ENCODE assay signal across 15 cellular contexts in the genomic region with DNA sequence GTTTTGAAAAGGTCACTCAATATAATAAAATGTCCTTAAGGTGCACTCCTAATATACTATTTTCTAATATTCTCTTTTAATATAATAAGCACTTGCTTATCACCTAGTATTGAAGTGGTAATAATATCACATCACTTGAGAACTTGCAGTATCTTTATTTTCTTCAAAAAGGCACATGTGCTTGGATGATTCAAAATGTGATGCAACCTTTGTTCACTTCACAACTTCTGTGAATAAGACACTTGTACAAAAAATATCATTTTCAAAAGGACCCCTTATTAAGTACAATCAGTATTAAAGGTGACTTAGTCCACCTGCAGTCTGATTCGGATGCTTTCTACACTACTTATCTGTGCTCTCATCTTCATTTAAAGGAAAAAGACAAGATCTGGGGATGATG. TPM values are rescaled to one million over a fixed set of nuclear protein-coding genes. Genes with fewer than 3 reads are reported as not detected.
DNase-seq lines count a peak whose midpoint lies in the region; TF ChIP-seq lines count a peak whose summit lies in the region.
"Had no signal": no experiment of that assay in that cellular context is flagged by ENCODE, and none has a peak within 500 bp of the region (broad histone marks: within the 10 kb centered on the region; RNA-seq: fewer than 3 reads in every experiment).

No MANE protein-coding gene starts in this region.

- H3K4me1 Mint-ChIP-seq in activated naive CD4-positive, alpha-beta T cell treated with anti-CD3 and anti-CD28 coated beads for 36 hours (ENCODE audit: low read depth) = peaks cover 64% of the 10 kb centered on the region
- peaks cover 21% of the 10 kb centered on the region for H3K4me1 Mint-ChIP-seq in endothelial cell (ENCODE audit: unreplicated experiment)

- CTCF ChIA-PET in activated naive CD4-positive, alpha-beta T cell treated with anti-CD3 and anti-CD28 coated beads for 36 hours (lab: Charles Lee) = no interaction called here
- CTCF ChIA-PET in OCI-LY7 (lab: Charles Lee; ENCODE audit: unreplicated experiment) = no interaction called here

- H3K79me2 ChIP-seq in OCI-LY7 (ENCODE audit: insufficient read depth, low read depth, low read length) = peaks cover 61% of the 10 kb centered on the region
- H3K79me2 ChIP-seq in osteoblast (ENCODE audit: insufficient read depth, low read length) = peaks cover 71% of the 10 kb centered on the region

- H3K27me3 Mint-ChIP-seq in activated naive CD4-positive, alpha-beta T cell treated with anti-CD3 and anti-CD28 coated beads for 36 hours (ENCODE audit: low read depth) = no peaks in the 10 kb centered on the region
- no peaks in the 10 kb centered on the region for H3K27me3 Mint-ChIP-seq in endothelial cell (ENCODE audit: unreplicated experiment)

- peaks cover 48% of the 10 kb centered on the region for H3K36me3 Mint-ChIP-seq in activated naive CD4-positive, alpha-beta T cell treated with anti-CD3 and anti-CD28 coated beads for 36 hours (ENCODE audit: low read depth)
- peaks cover 26% of the 10 kb centered on the region for H3K36me3 Mint-ChIP-seq in endothelial cell (ENCODE audit: low read depth, unreplicated experiment)

- DNase-seq in activated naive CD4-positive, alpha-beta T cell treated with anti-CD3 and anti-CD28 coated beads for 36 hours = no peak
- no peak for DNase-seq in activated naive CD4-positive, alpha-beta T cell treated with Interleukin-2 at 50 U/mL for 16 hours
- DNase-seq in OCI-LY7 (ENCODE audit: low spot score) = no peak
- peak; percentile 62 for DNase-seq in amniotic epithelial cell (ENCODE audit: low read depth)
- peak; percentile 30 for DNase-seq in osteoblast (ENCODE audit: insufficient read length, low spot score, missing footprints)
- no peak for DNase-seq in AML-193 (lab: John Stamatoyannopoulos, UW)
- no peak for DNase-seq in COLO829 (ENCODE audit: low spot score)
- no peak for DNase-seq in endothelial cell (ENCODE audit: low spot score)
- DNase-seq: H9, mucosa of descending colon, NCI-H2081, NCI-H748 treated with DMSO at 0.1 percent for 48 hours, posterior cingulate gyrus, SHP77 treated with DMSO at 0.1 percent for 48 hours, thyroid gland had no signal

- TF ChIP-seq CTCF in OCI-LY7 (conservative IDR thresholded peaks at IDR 0.05; ENCODE audit: low read length) = no peak
- no peak for TF ChIP-seq CTCF in osteoblast (IDR thresholded peaks at IDR 0.05; ENCODE audit: extremely low read depth, low read depth, low read length)
- TF ChIP-seq CTCF in endothelial cell (IDR thresholded peaks at IDR 0.05; ENCODE audit: unreplicated experiment) = no peak

- H3K4me2 ChIP-seq in OCI-LY7 (ENCODE audit: low read length) (peak overlapping the region; percentile 91), osteoblast (ENCODE audit: insufficient read depth, low read length) (no peak overlapping the region)

- intact Hi-C loops in activated naive CD4-positive, alpha-beta T cell treated with anti-CD3 and anti-CD28 coated beads for 36 hours (cut with micrococcal nuclease) = loop anchor here (10.0 kb wide), 2 partner anchors 644 to 734 kb away; a partner anchor contains a TSS
- intact Hi-C loops in OCI-LY7 (cut with micrococcal nuclease; ENCODE audit: unreplicated experiment) = no loop called here

- no peaks in the 10 kb centered on the region for H3K9me2 ChIP-seq in OCI-LY7 (ENCODE audit: insufficient read depth, low read length)

- H3K27me3 ChIP-seq in osteoblast (ENCODE audit: insufficient read depth, low read length) = no peaks in the 10 kb centered on the region
- H3K27me3 ChIP-seq: thyroid gland had no signal

- H3K27ac ChIP-seq in OCI-LY7 (ENCODE audit: low read depth, low read length, poor library complexity, severe bottlenecking) (no peak overlapping the region), osteoblast (ENCODE audit: low read depth, low read length) (peak overlapping the region; percentile 31)
- H3K27ac ChIP-seq: thyroid gland had no signal

- POLR2A ChIA-PET in OCI-LY7 (lab: Charles Lee) = no interaction called here

- peak overlapping the region; percentile 89 for H3K27ac Mint-ChIP-seq in activated naive CD4-positive, alpha-beta T cell treated with anti-CD3 and anti-CD28 coated beads for 36 hours
- H3K27ac Mint-ChIP-seq in endothelial cell (ENCODE audit: unreplicated experiment) = no peak overlapping the region
- H3K27ac Mint-ChIP-seq: H9 had no signal

- H3K9me3 Mint-ChIP-seq in activated naive CD4-positive, alpha-beta T cell treated with anti-CD3 and anti-CD28 coated beads for 36 hours = no peaks in the 10 kb centered on the region
- H3K9me3 Mint-ChIP-seq in endothelial cell (ENCODE audit: unreplicated experiment) = no peaks in the 10 kb centered on the region
- H3K9me3 Mint-ChIP-seq: H9 had no signal

- peak overlapping the region; percentile 93 for H3K4me3 Mint-ChIP-seq in activated naive CD4-positive, alpha-beta T cell treated with anti-CD3 and anti-CD28 coated beads for 36 hours
- H3K4me3 Mint-ChIP-seq in endothelial cell (ENCODE audit: unreplicated experiment) = no peak overlapping the region
- H3K4me3 Mint-ChIP-seq: H9 had no signal

- H3K4me1 ChIP-seq in OCI-LY7 (ENCODE audit: insufficient read depth, low read length, poor library complexity, severe bottlenecking) (peaks cover 51% of the 10 kb centered on the region), osteoblast (ENCODE audit: insufficient read depth, low read length) (peaks cover 22% of the 10 kb centered on the region)

- H3K4me3 ChIP-seq in OCI-LY7 (ENCODE audit: low read depth, low read length, poor library complexity, severe bottlenecking) (peak overlapping the region; percentile 86), osteoblast (ENCODE audit: insufficient read depth, low read length) (no peak overlapping the region)
- H3K4me3 ChIP-seq: mucosa of descending colon, thyroid gland had no signal

- H4K20me1 ChIP-seq in OCI-LY7 (ENCODE audit: insufficient read depth, low read length) = peaks cover 31% of the 10 kb centered on the region; the same call in 1 of the 2 replicates
- H4K20me1 ChIP-seq in osteoblast (ENCODE audit: insufficient read depth, low read length) = peaks cover 14% of the 10 kb centered on the region

- H3K9me3 ChIP-seq in OCI-LY7 (ENCODE audit: low read length) (no peaks in the 10 kb centered on the region), osteoblast (ENCODE audit: low read depth, low read length) (no peaks in the 10 kb centered on the region)
- H3K9me3 ChIP-seq: mucosa of descending colon, thyroid gland had no signal

- BruUV-seq in OCI-LY7 (replicated peaks; lab: Mats Ljungman, UMichigan) = no TSS peak

- H2AFZ ChIP-seq in OCI-LY7 (ENCODE audit: low read length) (no peak overlapping the region), osteoblast (ENCODE audit: low read length) (no peak overlapping the region)

- H3K36me3 ChIP-seq in OCI-LY7 (ENCODE audit: insufficient read depth, low read length) (peaks cover 70% of the 10 kb centered on the region), osteoblast (ENCODE audit: insufficient read depth, low read length) (peaks cover 47% of the 10 kb centered on the region)

RNA-seq across cellular contexts. Expression of a gene that starts 3.4 kb away (rescaled TPM):
- total RNA-seq in activated naive CD4-positive, alpha-beta T cell treated with anti-CD3 and anti-CD28 coated beads for 36 hours = 100 to 1,000 TPM; 170 to 180 TPM
- total RNA-seq in OCI-LY7 (2014; rRNA removed; shearing (Covaris generic)) = 77.2 and 99.4 TPM in 2 replicates
- total RNA-seq in OCI-LY7 (2022) (119 and 122 TPM in 2 replicates), osteoblast (68.4 and 72.2 TPM in 2 replicates), endothelial cell (ENCODE audit: unreplicated experiment) (40.2 TPM)

RNA-seq across cellular contexts. Expression of a gene that starts 7.1 kb away (rescaled TPM):
- total RNA-seq in activated naive CD4-positive, alpha-beta T cell treated with anti-CD3 and anti-CD28 coated beads for 36 hours = 10 to 100 TPM; 74.5 to 86.3 TPM
- 36.7 and 42.4 TPM in 2 replicates for total RNA-seq in OCI-LY7 (2014; rRNA removed; shearing (Covaris generic))
- 65.4 and 67.2 TPM in 2 replicates for total RNA-seq in OCI-LY7 (2022)
- total RNA-seq in osteoblast = 19.5 and 23.0 TPM in 2 replicates
- 102 TPM for total RNA-seq in endothelial cell (ENCODE audit: unreplicated experiment)

RNA-seq across cellular contexts. Expression of a gene that starts 20.0 kb away (rescaled TPM):
- not detected for total RNA-seq in activated naive CD4-positive, alpha-beta T cell treated with anti-CD3 and anti-CD28 coated beads for 36 hours
- not detected in 2 replicates for total RNA-seq in OCI-LY7 (2014; rRNA removed; shearing (Covaris generic))
- total RNA-seq in OCI-LY7 (2022) = 0.11 and 0.13 TPM in 2 replicates
- not detected in 2 replicates for total RNA-seq in osteoblast
- not detected for total RNA-seq in endothelial cell (ENCODE audit: unreplicated experiment)
- total RNA-seq: H9, mucosa of descending colon had no signal

RNA-seq across cellular contexts. Expression of a gene that starts 32.2 kb away (rescaled TPM):
- total RNA-seq in activated naive CD4-positive, alpha-beta T cell treated with anti-CD3 and anti-CD28 coated beads for 36 hours = 10 to 100 TPM; 17.3 to 17.9 TPM
- total RNA-seq in OCI-LY7 (2014; rRNA removed; shearing (Covaris generic)) = 47.2 and 50.5 TPM in 2 replicates
- total RNA-seq in OCI-LY7 (2022) (81.5 and 114 TPM in 2 replicates), osteoblast (223 and 264 TPM in 2 replicates), endothelial cell (ENCODE audit: unreplicated experiment) (150 TPM)

RNA-seq across cellular contexts. Expression of a gene that starts 58.2 kb away (rescaled TPM):
- total RNA-seq in activated naive CD4-positive, alpha-beta T cell treated with anti-CD3 and anti-CD28 coated beads for 36 hours = 100 to 1,000 TPM; 102 to 103 TPM
- total RNA-seq in OCI-LY7 (2014; rRNA removed; shearing (Covaris generic)) = 83.4 and 90.7 TPM in 2 replicates
- total RNA-seq in OCI-LY7 (2022) (143 and 155 TPM in 2 replicates), osteoblast (41.3 and 46.7 TPM in 2 replicates), endothelial cell (ENCODE audit: unreplicated experiment) (68.7 TPM)

Comparison
In these comparisons a context has a peak if more than half of its experiments do, and no peak if none do; other contexts are left out.
1. DNase-seq: peak in amniotic epithelial cell (single experiment) and osteoblast (single experiment); none in activated naive CD4-positive, alpha-beta T cell treated with anti-CD3 and anti-CD28 coated beads for 36 hours (single experiment), activated naive CD4-positive, alpha-beta T cell treated with Interleukin-2 at 50 U/mL for 16 hours (single experiment), OCI-LY7 (single experiment), AML-193 (0 of 2), COLO829 (single experiment) and endothelial cell (single experiment).